1 cellular context compared by ENCODE assay signal in the genomic region with DNA sequence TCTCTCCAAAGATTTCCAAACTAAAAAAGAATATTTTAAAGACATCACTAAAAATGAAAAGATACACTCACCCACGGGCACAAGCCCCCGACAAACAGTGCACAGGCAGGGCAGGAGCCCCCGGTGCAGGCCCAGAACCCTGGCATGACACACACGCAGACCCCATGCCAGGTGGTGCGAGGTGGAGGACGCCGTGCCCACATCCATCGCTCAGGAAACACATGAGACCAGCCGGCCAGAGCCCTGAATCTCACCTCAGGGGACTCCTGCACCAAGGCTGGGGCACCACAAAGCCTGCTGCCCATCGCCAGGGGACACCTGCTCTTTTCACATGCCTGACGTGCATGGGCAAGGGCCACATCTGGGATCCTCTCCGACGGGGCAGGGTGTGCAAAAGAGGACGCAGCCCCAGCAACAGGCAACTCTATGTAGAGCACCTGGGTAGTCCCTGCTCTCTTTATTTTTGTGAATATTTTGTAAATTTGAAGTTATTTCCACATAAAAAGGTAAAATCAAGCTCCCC.
TF ChIP-seq lines count a peak whose summit lies in the region.

No MANE protein-coding gene starts in this region.

TF ChIP-seq in K562, 482 proteins besides CTCF, POLR2A, EP300 and RAD21:
- TF ChIP-seq POLR2G (IDR thresholded peaks at IDR 0.05; ENCODE audit: low read depth, low read length) (peak; percentile 30; the same call in 1 of the 2 replicates), CBX5 (IDR thresholded peaks at IDR 0.05; ENCODE audit: borderline replicate concordance, low read depth) (no peak), TBP (optimal IDR thresholded peaks at IDR 0.05; ENCODE audit: low read depth, low read length) (no peak), ZNF77 (CRISPR knock-in tag; IDR thresholded peaks at IDR 0.05) (no peak)
